In the genomic region with DNA sequence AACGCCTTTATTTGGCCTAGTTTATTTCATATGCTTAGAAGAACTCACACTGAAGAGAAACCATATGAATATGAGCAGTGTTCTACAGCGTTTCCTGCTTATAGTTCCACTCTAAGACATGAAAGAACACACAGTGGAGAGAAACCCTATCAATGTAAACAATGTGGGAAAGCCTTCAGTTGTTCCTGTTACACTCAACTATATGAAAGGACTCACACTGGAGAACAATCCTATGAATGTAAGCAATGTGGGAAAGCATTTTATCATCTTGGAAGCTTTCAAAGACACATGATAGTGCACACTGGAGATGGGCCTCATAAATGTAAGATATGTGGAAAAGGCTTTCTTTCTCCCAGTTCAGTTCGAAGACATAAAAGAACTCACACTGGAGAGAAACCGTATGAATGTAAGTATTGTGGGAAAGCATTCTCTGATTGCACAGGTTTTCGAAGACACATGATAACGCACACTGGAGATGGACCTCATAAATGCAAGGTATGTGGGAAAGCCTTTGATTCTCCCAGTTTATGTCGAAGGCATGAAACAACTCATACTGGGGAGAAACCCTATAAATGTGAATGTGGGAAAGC, we compare ENCODE assay signal across 22 cellular contexts. TPM values are rescaled to one million over a fixed set of nuclear protein-coding genes. Genes with fewer than 3 reads are reported as not detected.
DNase-seq lines count a peak whose midpoint lies in the region; FAIRE-seq and TF ChIP-seq lines count a peak whose summit lies in the region.
"Had no signal": no experiment of that assay in that cellular context is flagged by ENCODE, and none has a peak within 500 bp of the region (broad histone marks: within the 10 kb centered on the region; RNA-seq: fewer than 3 reads in every experiment).

No MANE protein-coding gene starts in this region.

- H4K8ac ChIP-seq in H1 (ENCODE audit: extremely low read depth, insufficient read depth, low read length), result no peak overlapping the region

- no peak overlapping the region for H4K91ac ChIP-seq in H1 (replicated peaks; ENCODE audit: insufficient read length, low read length)

- TF ChIP-seq EP300 in H1 (IDR thresholded peaks at IDR 0.05; ENCODE audit: borderline replicate concordance in 1 of 2, low read depth in 2 of 2, low read length in 2 of 2), result no peak

- TF ChIP-seq RAD21 in H1 (IDR thresholded peaks at IDR 0.05 in 1 of 2, conservative IDR thresholded peaks at IDR 0.05 in 1 of 2; ENCODE audit: low read depth in 2 of 2, low read length in 2 of 2), result no peak

- DNase-seq in OCI-M1 (lab: John Stamatoyannopoulos, UW) (peak; percentile 34), H1 (ENCODE audit: low read depth in 1 of 2, low spot score in 2 of 2) (no peak), smooth muscle cell (lab: John Stamatoyannopoulos, UW; ENCODE audit: unreplicated experiment) (no peak), anterior cingulate cortex (lab: John Stamatoyannopoulos, UW) (no peak), GF-D8 (lab: John Stamatoyannopoulos, UW) (no peak), T-helper 1 cell (no peak)
- DNase-seq: AML-193; COR-L47; DMS79 treated with DMSO at 0.1 percent for 48 hours; NCI-H1092 treated with DMSO at 0.1 percent for 48 hours; NCI-H1436 treated with DMSO at 0.1 percent for 48 hours; NCI-H1930; NCI-H748 treated with DMSO at 0.1 percent for 48 hours; NK-92 treated with Interleukin-12 subunit alpha and Interleukin-12 subunit beta, amount 100 ng/mL, for 24 hours; Peyer's patch had no signal

- no peak overlapping the region for H2AK5ac ChIP-seq in H1 (ENCODE audit: low read depth, low read length)

- H3K23me2 ChIP-seq in H1 (ENCODE audit: low read depth, low read length), result no peaks in the 10 kb centered on the region

- WGBS in H1 (ENCODE audit: extremely low coverage in 1 of 2, insufficient coverage in 1 of 2, insufficient read length in 1 of 2, insufficient replicate concordance in 2 of 2, low coverage in 1 of 2, low lambda C conversion rate in 2 of 2, missing lambda C conversion rate in 1 of 2), 2 experiments, result 89% methylated on average over 7 of the region's 7 CpGs; no CpG with 5 or more reads in 1 of the 2 experiments
- 96% methylated on average over 7 of the region's 7 CpGs for WGBS in smooth muscle cell (ENCODE audit: low lambda C conversion rate)

- no peak for FAIRE-seq in H1 (lab: Jason Lieb, UNC)
- FAIRE-seq: GM12891, HTR-8/SVneo had no signal

- POLR2A ChIA-PET in H1 (lab: Charles Lee; ENCODE audit: partially characterized antibody), result no interaction called here

- no peak overlapping the region for H2BK15ac ChIP-seq in H1 (ENCODE audit: low read length)

- H3K56ac ChIP-seq in H1 (replicated peaks; ENCODE audit: insufficient read length, low read depth, low read length), result no peak overlapping the region

- no peak overlapping the region for H3K4ac ChIP-seq in H1 (replicated peaks; ENCODE audit: insufficient read length, low read depth, low read length)

- no peaks in the 10 kb centered on the region for H4K20me1 ChIP-seq in BLaER1 treated with 17β-estradiol and CSF1 and Interleukin-3, amounts not matched to agents 10 nM and 100 nM
- H4K20me1 ChIP-seq in H1 (replicated peaks in 1 of 2; ENCODE audit: control insufficient read depth in 1 of 2, insufficient read depth in 2 of 2, low read length in 2 of 2) (no peaks in the 10 kb centered on the region), smooth muscle cell (ENCODE audit: low read depth) (no peaks in the 10 kb centered on the region)

- H2AFZ ChIP-seq in H1 (ENCODE audit: low read length), result no peak overlapping the region
- H2AFZ ChIP-seq in smooth muscle cell (ENCODE audit: low read depth), result no peak overlapping the region

- no peak overlapping the region for H2BK20ac ChIP-seq in H1 (ENCODE audit: low read length)

- H3K9me3 ChIP-seq in BLaER1 treated with 17β-estradiol and CSF1 and Interleukin-3, amounts not matched to agents 10 nM and 100 nM (replicated peaks in 1 of 11), result peaks cover 92 to 100% (median 98%) of the 10 kb centered on the region in 11 experiments
- peaks cover 54 to 58% of the 10 kb centered on the region in 2 experiments for H3K9me3 ChIP-seq in H1 (ENCODE audit: insufficient read depth in 2 of 2, low read depth in 1 of 2, low read length in 1 of 2)
- peaks cover 50% of the 10 kb centered on the region for H3K9me3 ChIP-seq in smooth muscle cell (replicated peaks; ENCODE audit: low read depth)

- H3K79me2 ChIP-seq in H1 (ENCODE audit: control insufficient read depth in 1 of 2, insufficient read depth in 2 of 2, low read length in 2 of 2) (no peaks in the 10 kb centered on the region), smooth muscle cell (ENCODE audit: low read depth) (no peaks in the 10 kb centered on the region)

- H3K27ac ChIP-seq in BLaER1 treated with 17β-estradiol and CSF1 and Interleukin-3, amounts not matched to agents 10 nM and 100 nM, result no peak overlapping the region
- H3K27ac ChIP-seq in H1 (ENCODE audit: low read depth, low read length) (no peak overlapping the region), smooth muscle cell (ENCODE audit: low read depth) (no peak overlapping the region)
- H3K27ac ChIP-seq: KMS-11, Peyer's patch had no signal

- TF ChIP-seq CTCF in H1 (IDR thresholded peaks at IDR 0.05; ENCODE audit: control extremely low read depth in 1 of 3, insufficient read depth in 1 of 3, low read depth in 1 of 3, low read length in 3 of 3), result no peak
- no peak for TF ChIP-seq CTCF in smooth muscle cell (IDR thresholded peaks at IDR 0.05; ENCODE audit: borderline replicate concordance, insufficient read depth, poor library complexity, severe bottlenecking)

- H3K27me3 ChIP-seq in BLaER1 treated with 17β-estradiol and CSF1 and Interleukin-3, amounts not matched to agents 10 nM and 100 nM, result no peaks in the 10 kb centered on the region
- no peaks in the 10 kb centered on the region; a peak in 1 of 7 replicates for H3K27me3 ChIP-seq in H1 (replicated peaks in 1 of 4; ENCODE audit: control insufficient read depth in 3 of 4, extremely low read depth in 1 of 4, insufficient read depth in 3 of 4, low read length in 3 of 4)
- no peaks in the 10 kb centered on the region for H3K27me3 ChIP-seq in smooth muscle cell (ENCODE audit: low read depth)
- H3K27me3 ChIP-seq: Peyer's patch had no signal

- H3K14ac ChIP-seq in H1 (ENCODE audit: insufficient read length), result no peak overlapping the region

- TF ChIP-seq POLR2A in H1 (IDR thresholded peaks at IDR 0.05; ENCODE audit: control extremely low read depth in 1 of 2, low read depth in 2 of 2, low read length in 2 of 2), result no peak

- H3K36me3 ChIP-seq in BLaER1 treated with 17β-estradiol and CSF1 and Interleukin-3, amounts not matched to agents 10 nM and 100 nM, result peaks cover 62 to 91% (median 79%) of the 10 kb centered on the region in 11 experiments
- H3K36me3 ChIP-seq in H1 (ENCODE audit: control insufficient read depth in 2 of 4, insufficient read depth in 4 of 4, low read length in 3 of 4) (peaks cover 0 to 5% (median 0%) of the 10 kb centered on the region in 4 experiments; a peak in 2 of 8 replicates), smooth muscle cell (ENCODE audit: low read depth) (peaks cover 65% of the 10 kb centered on the region)

- no peak overlapping the region for H3K18ac ChIP-seq in H1 (ENCODE audit: extremely low read depth, low read length)

- peak overlapping the region in 9 of 10 experiments; percentile 5 to 34 (median 29); a peak in 10 of 20 replicates for H3K4me3 ChIP-seq in BLaER1 treated with 17β-estradiol and CSF1 and Interleukin-3, amounts not matched to agents 10 nM and 100 nM
- H3K4me3 ChIP-seq in H1 (ENCODE audit: extremely low read depth in 1 of 4, insufficient read depth in 2 of 4, low read depth in 3 of 4, low read length in 4 of 4), result no peak overlapping the region
- H3K4me3 ChIP-seq in smooth muscle cell, result peak overlapping the region; percentile 22
- H3K4me3 ChIP-seq: HAP-1, Peyer's patch had no signal

- no peaks in the 10 kb centered on the region for H3F3A ChIP-seq in smooth muscle cell (ENCODE audit: low read depth)

- no peak overlapping the region for H2BK5ac ChIP-seq in H1 (ENCODE audit: low read depth, low read length)

- H2BK120ac ChIP-seq in H1 (replicated peaks; ENCODE audit: low read depth, low read length), result no peak overlapping the region

- no peaks in the 10 kb centered on the region for H3K4me1 ChIP-seq in BLaER1 treated with 17β-estradiol and CSF1 and Interleukin-3, amounts not matched to agents 10 nM and 100 nM
- H3K4me1 ChIP-seq in H1 (replicated peaks in 1 of 4; ENCODE audit: control insufficient read depth in 3 of 4, insufficient read depth in 4 of 4, low read length in 3 of 4), result no peaks in the 10 kb centered on the region
- H3K4me1 ChIP-seq in smooth muscle cell (ENCODE audit: low read depth), result no peaks in the 10 kb centered on the region
- H3K4me1 ChIP-seq: HAP-1, Peyer's patch had no signal

- H3K4me2 ChIP-seq in BLaER1 treated with 17β-estradiol and CSF1 and Interleukin-3, amounts not matched to agents 10 nM and 100 nM, result no peak overlapping the region
- H3K4me2 ChIP-seq in H1 (ENCODE audit: insufficient read depth in 1 of 2, low read depth in 2 of 2, low read length in 2 of 2), result no peak overlapping the region
- no peak overlapping the region for H3K4me2 ChIP-seq in smooth muscle cell
- H3K4me2 ChIP-seq: KMS-11 had no signal

- no peak overlapping the region for H3K23ac ChIP-seq in H1 (ENCODE audit: insufficient read length)

- CTCF ChIA-PET in H1 (lab: Charles Lee; ENCODE audit: partially characterized antibody), result interaction anchor here (0.9 to 1.2 kb wide), 2 partner anchors 18 to 121 kb away, joined by 3 read pairs; partner anchors contain the start of gene ZNF491

- no peaks in the 10 kb centered on the region for H3K79me1 ChIP-seq in H1 (ENCODE audit: low read depth, low read length)

- no peak overlapping the region for H3K9ac ChIP-seq in BLaER1 treated with 17β-estradiol and CSF1 and Interleukin-3, amounts not matched to agents 10 nM and 100 nM
- H3K9ac ChIP-seq in H1 (replicated peaks in 1 of 4; ENCODE audit: extremely low read depth in 1 of 4, low read depth in 3 of 4, low read length in 3 of 4) (no peak overlapping the region), smooth muscle cell (ENCODE audit: low read depth) (no peak overlapping the region)
- H3K9ac ChIP-seq: KMS-11 had no signal

- no peak overlapping the region for H2BK12ac ChIP-seq in H1 (ENCODE audit: low read depth, low read length)

- no peak overlapping the region for H4K5ac ChIP-seq in H1 (ENCODE audit: insufficient read length, low read depth, low read length)

RNA-seq across cellular contexts. Expression of gene ZNF441, which starts 13.7 kb away (rescaled TPM):
- 0.23 and 0.48 TPM in 2 replicates for total RNA-seq in H1 (2021; fragmentation: NEBNext Ultra II Directional; extraction: Animal tissue kit (Norgen Biotek cat#: 25700))
- polyA plus RNA-seq in H1 (2011; rRNA removed), result 0.09 and 0.22 TPM in 2 replicates
- 0.62 TPM for polyA plus RNA-seq in H1 (2011; cell fraction: cytosol; rRNA removed)
- 0.80 TPM for polyA plus RNA-seq in H1 (2011; cell fraction: nucleus; rRNA removed)
- 0.11 to 0.44 TPM (median 0.12 TPM) in 4 replicates for polyA plus RNA-seq in H1 (2012, experiment 1 of 2)
- not detected for polyA plus RNA-seq in H1 (2012, experiment 2 of 2)
- 0.20 TPM for polyA plus RNA-seq in H1 (2013, experiment 1 of 2)
- polyA plus RNA-seq in H1 (2013, experiment 2 of 2), result 0.26 TPM
- polyA minus RNA-seq in H1 (2011; rRNA and poly(A)+ RNA removed), result 0.95 and 2.1 TPM in 2 replicates
- 0.51 TPM for polyA minus RNA-seq in H1 (2011; cell fraction: cytosol; rRNA and poly(A)+ RNA removed)
- polyA minus RNA-seq in H1 (2011; cell fraction: nucleus; rRNA and poly(A)+ RNA removed), result 1.9 TPM
- total RNA-seq in smooth muscle cell, result 7.6 and 9.3 TPM in 2 replicates
- polyA plus RNA-seq in smooth muscle cell, result 2.7 and 2.8 TPM in 2 replicates
- total RNA-seq: NCI-H460 had no signal

RNA-seq across cellular contexts. Expression of gene ZNF491, which starts 17.8 kb away (rescaled TPM):
- total RNA-seq in H1 (2021; fragmentation: NEBNext Ultra II Directional; extraction: Animal tissue kit (Norgen Biotek cat#: 25700)), result 0.78 and 0.84 TPM in 2 replicates
- polyA plus RNA-seq in H1 (2011; rRNA removed), result 0.18 and 0.31 TPM in 2 replicates
- polyA plus RNA-seq in H1 (2011; cell fraction: cytosol; rRNA removed), result 0.22 TPM
- 0.20 TPM for polyA plus RNA-seq in H1 (2011; cell fraction: nucleus; rRNA removed)
- 0.39 to 0.79 TPM (median 0.60 TPM) in 4 replicates for polyA plus RNA-seq in H1 (2012, experiment 1 of 2)
- polyA plus RNA-seq in H1 (2012, experiment 2 of 2), result not detected
- polyA plus RNA-seq in H1 (2013, experiment 1 of 2), result 0.28 TPM
- polyA plus RNA-seq in H1 (2013, experiment 2 of 2), result 0.28 TPM
- 1.3 and 1.5 TPM in 2 replicates for polyA minus RNA-seq in H1 (2011; rRNA and poly(A)+ RNA removed)
- 0.88 TPM for polyA minus RNA-seq in H1 (2011; cell fraction: cytosol; rRNA and poly(A)+ RNA removed)
- polyA minus RNA-seq in H1 (2011; cell fraction: nucleus; rRNA and poly(A)+ RNA removed), result not detected
- 3.6 and 6.1 TPM in 2 replicates for total RNA-seq in smooth muscle cell
- polyA plus RNA-seq in smooth muscle cell, result 1.1 and 1.4 TPM in 2 replicates
- total RNA-seq: A172, NCI-H460 had no signal

RNA-seq across cellular contexts. Expression of gene ZNF440, which starts 33.5 kb away (rescaled TPM):
- 6.5 and 7.9 TPM in 2 replicates for total RNA-seq in H1 (2021; fragmentation: NEBNext Ultra II Directional; extraction: Animal tissue kit (Norgen Biotek cat#: 25700))
- polyA plus RNA-seq in H1 (2011; rRNA removed) (0.63 and 0.77 TPM in 2 replicates), smooth muscle cell (3.6 and 5.0 TPM in 2 replicates)
- polyA plus RNA-seq in H1 (2011; cell fraction: cytosol; rRNA removed), result 1.2 TPM
- 1.8 TPM for polyA plus RNA-seq in H1 (2011; cell fraction: nucleus; rRNA removed)
- 1.3 to 2.7 TPM (median 2.1 TPM) in 4 replicates for polyA plus RNA-seq in H1 (2012, experiment 1 of 2)
- 0.17 TPM for polyA plus RNA-seq in H1 (2012, experiment 2 of 2)
- 2.8 TPM for polyA plus RNA-seq in H1 (2013, experiment 1 of 2)
- 2.1 TPM for polyA plus RNA-seq in H1 (2013, experiment 2 of 2)
- 2.8 and 4.6 TPM in 2 replicates for polyA minus RNA-seq in H1 (2011; rRNA and poly(A)+ RNA removed)
- polyA minus RNA-seq in H1 (2011; cell fraction: cytosol; rRNA and poly(A)+ RNA removed), result 7.7 TPM
- polyA minus RNA-seq in H1 (2011; cell fraction: nucleus; rRNA and poly(A)+ RNA removed), result 9.9 TPM
- total RNA-seq in smooth muscle cell, result 14.5 and 16.8 TPM in 2 replicates

RNA-seq across cellular contexts. Expression of gene ZNF823, which starts 41.8 kb away (rescaled TPM):
- 2.4 and 2.9 TPM in 2 replicates for total RNA-seq in H1 (2021; fragmentation: NEBNext Ultra II Directional; extraction: Animal tissue kit (Norgen Biotek cat#: 25700))
- polyA plus RNA-seq in H1 (2011; rRNA removed) (0.73 and 0.93 TPM in 2 replicates), smooth muscle cell (0.95 and 1.0 TPM in 2 replicates)
- 1.0 TPM for polyA plus RNA-seq in H1 (2011; cell fraction: cytosol; rRNA removed)
- 0.40 TPM for polyA plus RNA-seq in H1 (2011; cell fraction: nucleus; rRNA removed)
- 1.1 to 2.2 TPM (median 1.4 TPM) in 4 replicates for polyA plus RNA-seq in H1 (2012, experiment 1 of 2)
- not detected for polyA plus RNA-seq in H1 (2012, experiment 2 of 2)
- 0.83 TPM for polyA plus RNA-seq in H1 (2013, experiment 1 of 2)
- polyA plus RNA-seq in H1 (2013, experiment 2 of 2), result 1.1 TPM
- 2.8 and 5.5 TPM in 2 replicates for polyA minus RNA-seq in H1 (2011; rRNA and poly(A)+ RNA removed)
- 3.7 TPM for polyA minus RNA-seq in H1 (2011; cell fraction: cytosol; rRNA and poly(A)+ RNA removed)
- polyA minus RNA-seq in H1 (2011; cell fraction: nucleus; rRNA and poly(A)+ RNA removed), result 3.0 TPM
- 5.7 and 12.1 TPM in 2 replicates for total RNA-seq in smooth muscle cell

Comparison
In these comparisons a context has a peak if more than half of its experiments do, and no peak if none do; other contexts are left out.
1. H3K4me3 ChIP-seq: peak in BLaER1 treated with 17β-estradiol and CSF1 and Interleukin-3, amounts not matched to agents 10 nM and 100 nM (9 of 10) and smooth muscle cell (single experiment); none in H1 (0 of 4).